Comparison of ENCODE assay signal across 8 cellular contexts in the genomic region with DNA sequence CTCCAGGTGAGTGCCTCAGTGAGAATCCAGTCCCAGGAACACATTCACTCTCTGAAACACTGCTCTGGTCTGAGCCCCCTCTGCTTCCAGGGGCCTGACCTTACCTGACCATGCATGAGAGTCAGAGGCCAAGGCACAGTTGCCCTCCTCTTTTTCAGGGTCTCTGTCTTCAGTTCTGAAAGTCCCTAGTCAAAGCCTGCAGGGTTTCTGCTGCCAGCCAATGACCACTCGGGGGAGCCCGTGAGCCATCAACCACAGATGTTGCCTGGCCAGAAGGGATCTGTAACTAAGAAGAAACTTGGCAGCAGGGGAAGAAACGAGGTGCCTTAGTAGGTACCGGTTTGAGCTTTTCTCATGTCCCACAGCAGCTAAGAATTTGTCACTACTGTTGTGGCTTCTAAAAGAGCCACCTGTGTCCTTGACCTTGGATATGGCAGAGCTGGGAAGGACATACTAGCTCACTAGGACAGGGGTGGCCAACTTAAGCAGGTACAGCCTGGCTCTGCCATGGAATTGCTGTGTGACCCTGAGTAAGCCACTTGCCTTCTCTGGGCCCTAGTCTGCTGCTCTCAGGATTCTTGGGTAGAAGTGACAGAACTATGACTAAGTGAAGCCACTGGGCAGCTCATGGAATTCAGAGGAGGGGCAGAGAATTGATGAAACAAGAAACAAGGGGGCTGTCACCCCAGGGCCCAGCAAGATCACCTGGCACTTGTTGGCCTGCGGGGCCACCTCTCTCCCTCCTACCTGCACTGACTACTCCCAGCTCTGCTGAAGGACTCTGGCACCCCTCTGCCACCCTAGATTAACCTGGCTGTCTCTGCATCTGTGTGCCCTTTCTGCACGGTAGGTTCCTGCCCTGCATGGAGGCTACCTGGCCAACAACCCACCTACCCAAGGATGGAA.
DNase-seq lines count a peak whose midpoint lies in the region; ATAC-seq and TF ChIP-seq lines count a peak whose summit lies in the region.

No MANE protein-coding gene starts in this region.

- H3K27me3 Mint-ChIP-seq in neural progenitor cell (ENCODE audit: insufficient read depth, low read depth) = peaks cover 18% of the 10 kb centered on the region
- peaks cover 32% of the 10 kb centered on the region for H3K27me3 Mint-ChIP-seq in activated T-helper 17 cell treated with anti-CD3 and anti-CD28 coated beads, Interleukin-2, amount 50 U/mL, for 72 hours

- no peak overlapping the region for H3K9ac ChIP-seq in OCI-LY3 (ENCODE audit: low read length)
- no peak overlapping the region for H3K9ac ChIP-seq in neural progenitor cell

- no peaks in the 10 kb centered on the region for H3F3A ChIP-seq in neural progenitor cell (ENCODE audit: low read depth)

- H3K27ac Mint-ChIP-seq in neural progenitor cell = no peak overlapping the region
- no peak overlapping the region for H3K27ac Mint-ChIP-seq in activated T-helper 17 cell treated with anti-CD3 and anti-CD28 coated beads, Interleukin-2, amount 50 U/mL, for 72 hours

- no peak overlapping the region for H2AFZ ChIP-seq in OCI-LY3 (ENCODE audit: low read depth, low read length)
- H2AFZ ChIP-seq in neural progenitor cell (replicated peaks) = no peak overlapping the region

- no peaks in the 10 kb centered on the region for H3K4me1 Mint-ChIP-seq in neural progenitor cell
- no peaks in the 10 kb centered on the region for H3K4me1 Mint-ChIP-seq in activated T-helper 17 cell treated with anti-CD3 and anti-CD28 coated beads, Interleukin-2, amount 50 U/mL, for 72 hours

- H4K20me1 ChIP-seq in OCI-LY3 (ENCODE audit: insufficient read depth, low read length) (no peaks in the 10 kb centered on the region), neural progenitor cell (ENCODE audit: low read depth) (no peaks in the 10 kb centered on the region)

- DNase-seq in GM06990 (ENCODE audit: extremely low read depth, insufficient read length) (peak; percentile 36), HPDE6-E6E7 (ENCODE audit: extremely low spot score) (peak; percentile 62), activated T-helper 1 cell treated with Interleukin-2 at 50 U/mL for 16 hours (ENCODE audit: low read depth) (peak; percentile 6), fibroblast of the conjunctiva (ENCODE audit: low read depth) (peak; percentile 37), neural progenitor cell (ENCODE audit: low spot score) (peak; percentile 89), stromal cell of bone marrow (ENCODE audit: low read depth) (peak; percentile 50)

- no peak overlapping the region for H3K4me2 ChIP-seq in OCI-LY3 (ENCODE audit: low read length)
- H3K4me2 ChIP-seq in neural progenitor cell = no peak overlapping the region

- no peak for ATAC-seq in activated T-helper 17 cell treated with anti-CD3 and anti-CD28 coated beads, Interleukin-2, amount 50 U/mL, for 72 hours (replicated peaks)

- H3K9me3 ChIP-seq in OCI-LY3 (ENCODE audit: insufficient read depth, low read length) (no peaks in the 10 kb centered on the region), neural progenitor cell (ENCODE audit: low read depth) (no peaks in the 10 kb centered on the region)

- H3K36me3 Mint-ChIP-seq in neural progenitor cell = no peaks in the 10 kb centered on the region
- H3K36me3 Mint-ChIP-seq in activated T-helper 17 cell treated with anti-CD3 and anti-CD28 coated beads, Interleukin-2, amount 50 U/mL, for 72 hours (ENCODE audit: low read depth) = no peaks in the 10 kb centered on the region

- TF ChIP-seq CTCF in GM06990 (IDR thresholded peaks at IDR 0.05; ENCODE audit: insufficient read depth, low read length, poor library complexity, severe bottlenecking) (peak; percentile 95), OCI-LY3 (IDR thresholded peaks at IDR 0.05; ENCODE audit: low read depth, low read length) (peak; percentile 75), neural progenitor cell (IDR thresholded peaks at IDR 0.05) (peak; percentile 93)

- no peak overlapping the region for H3K4me3 Mint-ChIP-seq in neural progenitor cell
- no peak overlapping the region for H3K4me3 Mint-ChIP-seq in activated T-helper 17 cell treated with anti-CD3 and anti-CD28 coated beads, Interleukin-2, amount 50 U/mL, for 72 hours

- H3K4me3 ChIP-seq in GM06990 (replicated peaks; ENCODE audit: low read depth, low read length) (no peak overlapping the region), OCI-LY3 (ENCODE audit: low read length) (no peak overlapping the region), neural progenitor cell (no peak overlapping the region)

- no peaks in the 10 kb centered on the region for H3K79me2 ChIP-seq in OCI-LY3 (ENCODE audit: low read length)
- H3K79me2 ChIP-seq in neural progenitor cell (ENCODE audit: low read depth) = no peaks in the 10 kb centered on the region

- H3K36me3 ChIP-seq in GM06990 (ENCODE audit: control insufficient read depth, insufficient read depth, low read length) (no peaks in the 10 kb centered on the region), OCI-LY3 (replicated peaks; ENCODE audit: low read depth, low read length) (no peaks in the 10 kb centered on the region), neural progenitor cell (no peaks in the 10 kb centered on the region)

- H3K4me1 ChIP-seq in OCI-LY3 (ENCODE audit: low read length) (no peaks in the 10 kb centered on the region), neural progenitor cell (no peaks in the 10 kb centered on the region)

- H3K9me3 Mint-ChIP-seq in neural progenitor cell = no peaks in the 10 kb centered on the region
- H3K9me3 Mint-ChIP-seq in activated T-helper 17 cell treated with anti-CD3 and anti-CD28 coated beads, Interleukin-2, amount 50 U/mL, for 72 hours = no peaks in the 10 kb centered on the region

- H3K27me3 ChIP-seq in GM06990 (replicated peaks; ENCODE audit: control insufficient read depth, insufficient read depth, low read length) (peaks cover 2% of the 10 kb centered on the region; the same call in 1 of the 2 replicates), OCI-LY3 (ENCODE audit: low read depth, low read length) (peaks cover 28% of the 10 kb centered on the region), neural progenitor cell (peaks cover 23% of the 10 kb centered on the region)

- no peak overlapping the region for H3K27ac ChIP-seq in OCI-LY3 (ENCODE audit: low read length)
- H3K27ac ChIP-seq in neural progenitor cell = no peak overlapping the region

Comparison
In these comparisons a context has a peak if more than half of its experiments do, and no peak if none do; other contexts are left out.
1. DNase-seq: peak in every context shown above with its lines; median percentile 89 in neural progenitor cell; 62 in HPDE6-E6E7; 50 in stromal cell of bone marrow; 37 in fibroblast of the conjunctiva; 36 in GM06990; 6 in activated T-helper 1 cell treated with Interleukin-2 at 50 U/mL for 16 hours.